In the genomic region with DNA sequence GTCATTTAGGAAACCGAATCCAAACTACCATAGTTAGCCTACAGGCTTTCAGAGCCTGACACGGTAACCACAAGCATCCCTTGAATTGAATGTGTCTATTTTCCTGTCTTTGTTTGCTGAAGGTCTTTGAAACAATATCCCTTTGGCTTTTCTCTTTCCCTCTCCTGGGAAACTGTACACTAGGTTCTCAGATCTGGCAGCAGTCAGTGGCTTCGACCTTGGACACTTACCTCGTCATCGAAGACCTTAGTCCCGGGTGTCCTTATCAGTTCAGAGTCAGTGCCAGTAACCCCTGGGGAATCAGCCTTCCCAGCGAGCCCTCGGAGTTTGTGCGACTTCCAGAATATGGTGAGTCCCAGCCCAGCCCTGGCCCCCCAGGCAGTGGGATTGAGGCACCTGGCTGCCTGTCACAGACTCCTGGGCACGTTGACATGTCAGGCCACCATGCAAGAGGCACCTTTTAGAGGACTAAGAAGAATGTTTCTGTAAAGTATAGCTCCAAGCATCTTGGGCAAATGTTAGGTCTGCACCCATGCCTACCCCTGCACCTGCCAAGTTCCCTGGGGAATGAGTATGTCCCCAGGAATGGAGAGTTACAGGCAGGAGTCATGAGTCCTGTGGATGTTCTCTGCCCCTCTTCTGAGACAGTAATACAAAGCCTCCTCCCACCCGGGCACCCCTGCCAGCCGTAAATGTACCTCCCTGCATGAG, we compare ENCODE assay signal across 1 cellular context.
A peak's percentile ranks its signal among the peaks of the same experiment; 100 is the strongest.
TF ChIP-seq lines count a peak whose summit lies in the region.

No MANE protein-coding gene starts in this region.

TF ChIP-seq in HepG2, 621 proteins besides CTCF, POLR2A, EP300 and RAD21 (continued from another document and continues in another):
- TF ChIP-seq, protein P1, sequence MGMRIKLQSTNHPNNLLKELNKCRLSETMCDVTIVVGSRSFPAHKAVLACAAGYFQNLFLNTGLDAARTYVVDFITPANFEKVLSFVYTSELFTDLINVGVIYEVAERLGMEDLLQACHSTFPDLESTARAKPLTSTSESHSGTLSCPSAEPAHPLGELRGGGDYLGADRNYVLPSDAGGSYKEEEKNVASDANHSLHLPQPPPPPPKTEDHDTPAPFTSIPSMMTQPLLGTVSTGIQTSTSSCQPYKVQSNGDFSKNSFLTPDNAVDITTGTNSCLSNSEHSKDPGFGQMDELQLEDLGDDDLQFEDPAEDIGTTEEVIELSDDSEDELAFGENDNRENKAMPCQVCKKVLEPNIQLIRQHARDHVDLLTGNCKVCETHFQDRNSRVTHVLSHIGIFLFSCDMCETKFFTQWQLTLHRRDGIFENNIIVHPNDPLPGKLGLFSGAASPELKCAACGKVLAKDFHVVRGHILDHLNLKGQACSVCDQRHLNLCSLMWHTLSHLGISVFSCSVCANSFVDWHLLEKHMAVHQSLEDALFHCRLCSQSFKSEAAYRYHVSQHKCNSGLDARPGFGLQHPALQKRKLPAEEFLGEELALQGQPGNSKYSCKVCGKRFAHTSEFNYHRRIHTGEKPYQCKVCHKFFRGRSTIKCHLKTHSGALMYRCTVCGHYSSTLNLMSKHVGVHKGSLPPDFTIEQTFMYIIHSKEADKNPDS (CRISPR knock-in tag; IDR thresholded peaks at IDR 0.05), result no peak
- TF ChIP-seq ZNF556 (CRISPR knock-in tag; IDR thresholded peaks at IDR 0.05; ENCODE audit: borderline replicate concordance) (0 out of 2 replicates have a peak, but pooled peaks have one; percentile 62), RBFOX2 (IDR thresholded peaks at IDR 0.05; ENCODE audit: low read depth, low read length) (peak; percentile 76), SRF (IDR thresholded peaks at IDR 0.05; ENCODE audit: low read depth, low read length) (no peak), PITX1 (CRISPR knock-in tag; IDR thresholded peaks at IDR 0.05) (peak; percentile 90), HNF4A (CRISPR knock-in tag; IDR thresholded peaks at IDR 0.05) (peak; percentile 91), HDAC2 (CRISPR knock-in tag; IDR thresholded peaks at IDR 0.05) (peak; percentile 94), NR2F1 (CRISPR knock-in tag; IDR thresholded peaks at IDR 0.05) (peak in 1 of 2 experiments; percentile 8; a peak in 2 of 4 replicates), NCOR1 (IDR thresholded peaks at IDR 0.05; ENCODE audit: borderline replicate concordance, low read length) (peak; percentile 21; the same call in 1 of the 2 replicates), ZNF605 (CRISPR knock-in tag; IDR thresholded peaks at IDR 0.05) (no peak; the same call in 1 of the 2 replicates), JUN (CRISPR knock-in tag; IDR thresholded peaks at IDR 0.05) (no peak), KDM3A (CRISPR knock-in tag; IDR thresholded peaks at IDR 0.05; ENCODE audit: low read depth) (0 out of 2 replicates have a peak, but pooled peaks have one; percentile 18), ZNF367 (CRISPR knock-in tag; IDR thresholded peaks at IDR 0.05; ENCODE audit: borderline replicate concordance) (no peak), POLR2G (IDR thresholded peaks at IDR 0.05; ENCODE audit: low read depth, low read length) (peak; percentile 92), ZNF446 (CRISPR knock-in tag; IDR thresholded peaks at IDR 0.05) (no peak; the same call in 1 of the 2 replicates), SIN3B (IDR thresholded peaks at IDR 0.05; ENCODE audit: low read length) (no peak), KLF11 (CRISPR knock-in tag; IDR thresholded peaks at IDR 0.05) (no peak), ZNF296 (CRISPR knock-in tag; conservative IDR thresholded peaks at IDR 0.05) (no peak), ERF (CRISPR knock-in tag; IDR thresholded peaks at IDR 0.05) (peak; percentile 45), ZFP37 (CRISPR knock-in tag; IDR thresholded peaks at IDR 0.05; ENCODE audit: borderline replicate concordance) (peak; percentile 79; the same call in 1 of the 2 replicates), TOPORS (CRISPR knock-in tag; IDR thresholded peaks at IDR 0.05) (no peak), FOSL1 (CRISPR knock-in tag; IDR thresholded peaks at IDR 0.05; ENCODE audit: borderline replicate concordance) (no peak), ZNF672 (CRISPR knock-in tag; IDR thresholded peaks at IDR 0.05) (no peak), FOXA1 (IDR thresholded peaks at IDR 0.05) (no peak), FOXA1 (CRISPR knock-in tag; IDR thresholded peaks at IDR 0.05) (peak; percentile 77), ZNF431 (CRISPR knock-in tag; IDR thresholded peaks at IDR 0.05; ENCODE audit: borderline replicate concordance, low read depth) (no peak), ZNF644 (CRISPR knock-in tag; IDR thresholded peaks at IDR 0.05; ENCODE audit: low read depth) (peak; percentile 47; the same call in 1 of the 2 replicates), AGO2 (optimal IDR thresholded peaks at IDR 0.05; ENCODE audit: low read depth, low read length) (peak; percentile 68)
- TF ChIP-seq, protein P2, sequence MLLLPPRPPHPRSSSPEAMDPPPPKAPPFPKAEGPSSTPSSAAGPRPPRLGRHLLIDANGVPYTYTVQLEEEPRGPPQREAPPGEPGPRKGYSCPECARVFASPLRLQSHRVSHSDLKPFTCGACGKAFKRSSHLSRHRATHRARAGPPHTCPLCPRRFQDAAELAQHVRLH (CRISPR knock-in tag; IDR thresholded peaks at IDR 0.05; ENCODE audit: borderline replicate concordance, low read depth), result no peak; the same call in 1 of the 2 replicates
- TF ChIP-seq, protein P3, sequence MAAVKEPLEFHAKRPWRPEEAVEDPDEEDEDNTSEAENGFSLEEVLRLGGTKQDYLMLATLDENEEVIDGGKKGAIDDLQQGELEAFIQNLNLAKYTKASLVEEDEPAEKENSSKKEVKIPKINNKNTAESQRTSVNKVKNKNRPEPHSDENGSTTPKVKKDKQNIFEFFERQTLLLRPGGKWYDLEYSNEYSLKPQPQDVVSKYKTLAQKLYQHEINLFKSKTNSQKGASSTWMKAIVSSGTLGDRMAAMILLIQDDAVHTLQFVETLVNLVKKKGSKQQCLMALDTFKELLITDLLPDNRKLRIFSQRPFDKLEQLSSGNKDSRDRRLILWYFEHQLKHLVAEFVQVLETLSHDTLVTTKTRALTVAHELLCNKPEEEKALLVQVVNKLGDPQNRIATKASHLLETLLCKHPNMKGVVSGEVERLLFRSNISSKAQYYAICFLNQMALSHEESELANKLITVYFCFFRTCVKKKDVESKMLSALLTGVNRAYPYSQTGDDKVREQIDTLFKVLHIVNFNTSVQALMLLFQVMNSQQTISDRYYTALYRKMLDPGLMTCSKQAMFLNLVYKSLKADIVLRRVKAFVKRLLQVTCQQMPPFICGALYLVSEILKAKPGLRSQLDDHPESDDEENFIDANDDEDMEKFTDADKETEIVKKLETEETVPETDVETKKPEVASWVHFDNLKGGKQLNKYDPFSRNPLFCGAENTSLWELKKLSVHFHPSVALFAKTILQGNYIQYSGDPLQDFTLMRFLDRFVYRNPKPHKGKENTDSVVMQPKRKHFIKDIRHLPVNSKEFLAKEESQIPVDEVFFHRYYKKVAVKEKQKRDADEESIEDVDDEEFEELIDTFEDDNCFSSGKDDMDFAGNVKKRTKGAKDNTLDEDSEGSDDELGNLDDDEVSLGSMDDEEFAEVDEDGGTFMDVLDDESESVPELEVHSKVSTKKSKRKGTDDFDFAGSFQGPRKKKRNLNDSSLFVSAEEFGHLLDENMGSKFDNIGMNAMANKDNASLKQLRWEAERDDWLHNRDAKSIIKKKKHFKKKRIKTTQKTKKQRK (IDR thresholded peaks at IDR 0.05; ENCODE audit: low read length), result no peak
- TF ChIP-seq, protein P4, sequence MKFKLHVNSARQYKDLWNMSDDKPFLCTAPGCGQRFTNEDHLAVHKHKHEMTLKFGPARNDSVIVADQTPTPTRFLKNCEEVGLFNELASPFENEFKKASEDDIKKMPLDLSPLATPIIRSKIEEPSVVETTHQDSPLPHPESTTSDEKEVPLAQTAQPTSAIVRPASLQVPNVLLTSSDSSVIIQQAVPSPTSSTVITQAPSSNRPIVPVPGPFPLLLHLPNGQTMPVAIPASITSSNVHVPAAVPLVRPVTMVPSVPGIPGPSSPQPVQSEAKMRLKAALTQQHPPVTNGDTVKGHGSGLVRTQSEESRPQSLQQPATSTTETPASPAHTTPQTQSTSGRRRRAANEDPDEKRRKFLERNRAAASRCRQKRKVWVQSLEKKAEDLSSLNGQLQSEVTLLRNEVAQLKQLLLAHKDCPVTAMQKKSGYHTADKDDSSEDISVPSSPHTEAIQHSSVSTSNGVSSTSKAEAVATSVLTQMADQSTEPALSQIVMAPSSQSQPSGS (CRISPR knock-in tag; IDR thresholded peaks at IDR 0.05), result peak; percentile 66; the same call in 1 of the 2 replicates
- TF ChIP-seq, protein P5, sequence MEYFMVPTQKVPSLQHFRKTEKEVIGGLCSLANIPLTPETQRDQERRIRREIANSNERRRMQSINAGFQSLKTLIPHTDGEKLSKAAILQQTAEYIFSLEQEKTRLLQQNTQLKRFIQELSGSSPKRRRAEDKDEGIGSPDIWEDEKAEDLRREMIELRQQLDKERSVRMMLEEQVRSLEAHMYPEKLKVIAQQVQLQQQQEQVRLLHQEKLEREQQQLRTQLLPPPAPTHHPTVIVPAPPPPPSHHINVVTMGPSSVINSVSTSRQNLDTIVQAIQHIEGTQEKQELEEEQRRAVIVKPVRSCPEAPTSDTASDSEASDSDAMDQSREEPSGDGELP (IDR thresholded peaks at IDR 0.05; ENCODE audit: borderline replicate concordance, low read depth), result peak; percentile 27; the same call in 1 of the 2 replicates
- TF ChIP-seq, protein P6, sequence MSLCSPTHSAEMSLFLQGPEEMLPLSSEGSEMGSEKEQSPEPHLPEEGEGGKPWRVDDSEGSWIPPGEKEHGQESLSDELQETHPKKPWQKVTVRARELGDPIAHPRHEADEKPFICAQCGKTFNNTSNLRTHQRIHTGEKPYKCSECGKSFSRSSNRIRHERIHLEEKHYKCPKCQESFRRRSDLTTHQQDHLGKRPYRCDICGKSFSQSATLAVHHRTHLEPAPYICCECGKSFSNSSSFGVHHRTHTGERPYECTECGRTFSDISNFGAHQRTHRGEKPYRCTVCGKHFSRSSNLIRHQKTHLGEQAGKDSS (CRISPR knock-in tag; IDR thresholded peaks at IDR 0.05; ENCODE audit: borderline replicate concordance, low read depth), result peak; percentile 56; the same call in 1 of the 2 replicates
- TF ChIP-seq, protein P7, sequence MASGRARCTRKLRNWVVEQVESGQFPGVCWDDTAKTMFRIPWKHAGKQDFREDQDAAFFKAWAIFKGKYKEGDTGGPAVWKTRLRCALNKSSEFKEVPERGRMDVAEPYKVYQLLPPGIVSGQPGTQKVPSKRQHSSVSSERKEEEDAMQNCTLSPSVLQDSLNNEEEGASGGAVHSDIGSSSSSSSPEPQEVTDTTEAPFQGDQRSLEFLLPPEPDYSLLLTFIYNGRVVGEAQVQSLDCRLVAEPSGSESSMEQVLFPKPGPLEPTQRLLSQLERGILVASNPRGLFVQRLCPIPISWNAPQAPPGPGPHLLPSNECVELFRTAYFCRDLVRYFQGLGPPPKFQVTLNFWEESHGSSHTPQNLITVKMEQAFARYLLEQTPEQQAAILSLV (CRISPR knock-in tag; IDR thresholded peaks at IDR 0.05; ENCODE audit: borderline replicate concordance), result peak; percentile 79; the same call in 1 of the 2 replicates
- TF ChIP-seq, protein P8, sequence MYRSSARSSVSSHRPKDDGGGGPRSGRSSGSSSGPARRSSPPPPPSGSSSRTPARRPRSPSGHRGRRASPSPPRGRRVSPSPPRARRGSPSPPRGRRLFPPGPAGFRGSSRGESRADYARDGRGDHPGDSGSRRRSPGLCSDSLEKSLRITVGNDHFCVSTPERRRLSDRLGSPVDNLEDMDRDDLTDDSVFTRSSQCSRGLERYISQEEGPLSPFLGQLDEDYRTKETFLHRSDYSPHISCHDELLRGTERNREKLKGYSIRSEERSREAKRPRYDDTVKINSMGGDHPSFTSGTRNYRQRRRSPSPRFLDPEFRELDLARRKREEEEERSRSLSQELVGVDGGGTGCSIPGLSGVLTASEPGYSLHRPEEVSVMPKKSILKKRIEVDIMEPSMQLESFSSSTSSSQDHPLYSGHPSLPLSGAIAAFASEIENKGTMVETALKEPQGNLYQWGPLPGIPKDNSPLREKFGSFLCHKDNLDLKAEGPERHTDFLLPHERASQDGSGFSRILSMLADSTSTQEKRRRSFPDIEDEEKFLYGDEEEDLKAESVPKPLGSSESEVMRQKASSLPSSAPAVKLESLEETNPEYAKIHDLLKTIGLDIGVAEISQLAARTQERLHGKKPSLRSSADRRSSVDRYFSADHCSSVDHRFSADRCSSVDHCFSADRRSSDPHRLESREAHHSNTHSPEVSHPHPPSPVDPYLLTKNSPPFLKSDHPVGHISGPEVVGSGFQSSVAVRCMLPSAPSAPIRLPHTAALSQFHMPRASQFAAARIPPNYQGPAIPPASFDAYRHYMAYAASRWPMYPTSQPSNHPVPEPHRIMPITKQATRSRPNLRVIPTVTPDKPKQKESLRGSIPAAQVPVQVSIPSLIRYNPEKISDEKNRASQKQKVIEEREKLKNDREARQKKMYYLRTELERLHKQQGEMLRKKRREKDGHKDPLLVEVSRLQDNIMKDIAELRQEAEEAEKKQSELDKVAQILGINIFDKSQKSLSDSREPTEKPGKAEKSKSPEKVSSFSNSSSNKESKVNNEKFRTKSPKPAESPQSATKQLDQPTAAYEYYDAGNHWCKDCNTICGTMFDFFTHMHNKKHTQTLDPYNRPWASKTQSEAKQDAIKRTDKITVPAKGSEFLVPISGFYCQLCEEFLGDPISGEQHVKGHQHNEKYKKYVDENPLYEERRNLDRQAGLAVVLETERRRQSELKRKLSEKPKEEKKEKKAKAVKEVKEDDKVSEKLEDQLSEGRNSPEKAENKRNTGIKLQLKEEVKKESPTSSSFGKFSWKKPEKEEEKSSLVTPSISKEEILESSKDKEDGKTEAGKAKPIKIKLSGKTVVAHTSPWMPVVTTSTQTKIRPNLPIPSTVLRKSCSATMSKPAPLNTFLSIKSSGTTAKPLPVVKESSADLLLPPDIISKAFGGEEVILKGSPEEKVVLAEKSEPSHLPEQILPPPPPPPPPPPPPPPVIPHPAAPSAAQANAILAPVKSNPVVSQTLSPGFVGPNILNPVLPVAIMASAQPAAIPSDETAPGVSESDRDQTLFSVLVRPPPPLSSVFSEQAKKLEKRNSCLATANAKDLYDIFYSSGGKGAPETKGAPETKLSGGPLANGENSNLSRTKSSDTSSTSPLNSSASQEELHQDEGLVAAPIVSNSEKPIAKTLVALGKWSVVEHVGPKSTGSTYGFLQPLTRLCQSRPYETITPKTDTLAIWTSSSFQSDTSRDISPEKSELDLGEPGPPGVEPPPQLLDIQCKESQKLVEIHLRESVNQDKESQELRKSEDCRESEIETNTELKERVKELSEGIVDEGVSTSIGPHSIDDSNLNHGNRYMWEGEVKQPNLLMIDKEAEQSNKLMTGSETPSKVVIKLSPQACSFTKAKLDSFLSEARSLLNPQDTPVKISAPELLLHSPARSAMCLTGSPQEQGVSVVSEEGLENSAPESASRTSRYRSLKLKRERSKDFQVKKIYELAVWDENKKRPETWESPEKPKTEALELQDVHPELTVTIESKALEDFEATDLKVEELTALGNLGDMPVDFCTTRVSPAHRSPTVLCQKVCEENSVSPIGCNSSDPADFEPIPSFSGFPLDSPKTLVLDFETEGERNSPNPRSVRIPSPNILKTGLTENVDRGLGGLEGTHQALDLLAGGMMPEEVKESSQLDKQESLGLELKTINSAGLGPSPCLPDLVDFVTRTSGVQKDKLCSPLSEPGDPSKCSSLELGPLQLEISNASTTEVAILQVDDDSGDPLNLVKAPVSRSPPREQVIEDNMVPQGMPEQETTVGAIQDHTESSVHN (CRISPR knock-in tag; IDR thresholded peaks at IDR 0.05), result no peak
- TF ChIP-seq, protein P9, sequence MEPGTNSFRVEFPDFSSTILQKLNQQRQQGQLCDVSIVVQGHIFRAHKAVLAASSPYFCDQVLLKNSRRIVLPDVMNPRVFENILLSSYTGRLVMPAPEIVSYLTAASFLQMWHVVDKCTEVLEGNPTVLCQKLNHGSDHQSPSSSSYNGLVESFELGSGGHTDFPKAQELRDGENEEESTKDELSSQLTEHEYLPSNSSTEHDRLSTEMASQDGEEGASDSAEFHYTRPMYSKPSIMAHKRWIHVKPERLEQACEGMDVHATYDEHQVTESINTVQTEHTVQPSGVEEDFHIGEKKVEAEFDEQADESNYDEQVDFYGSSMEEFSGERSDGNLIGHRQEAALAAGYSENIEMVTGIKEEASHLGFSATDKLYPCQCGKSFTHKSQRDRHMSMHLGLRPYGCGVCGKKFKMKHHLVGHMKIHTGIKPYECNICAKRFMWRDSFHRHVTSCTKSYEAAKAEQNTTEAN (CRISPR knock-in tag; conservative IDR thresholded peaks at IDR 0.05), result peak; percentile 83
